ENCODE assay signal across 24 cellular contexts in genomic region chr3:193890036-193890897, GRCh38.
DNase-seq lines count a peak whose midpoint lies in the region; ATAC-seq, FAIRE-seq and TF ChIP-seq lines count a peak whose summit lies in the region.
"Had no signal": no experiment of that assay in that cellular context is flagged by ENCODE, and none has a peak within 500 bp of the region (broad histone marks: within the 10 kb centered on the region; RNA-seq: fewer than 3 reads in every experiment).

No MANE protein-coding gene starts in this region.

- FAIRE-seq in colon (lab: Jason Lieb, UNC) = peak; percentile 24
- FAIRE-seq: GM18507 had no signal

- DNase-seq in Caco-2 (no peak), kidney tubule cell (ENCODE audit: low spot score) (peak; percentile 65), progenitor cell of endocrine pancreas (ENCODE audit: low spot score, unreplicated experiment) (no peak), HK-2 (ENCODE audit: unreplicated experiment) (no peak), RKO (ENCODE audit: low spot score) (no peak)
- DNase-seq: ACHN; CD4-positive, alpha-beta memory T cell; DND-41; MV-4-11; NCI-H1105 treated with DMSO at 0.1 percent for 48 hours; NCI-H1694; NCI-H2081; NCI-H2171; NCI-H345; NCI-H524; NCI-H774; Peyer's patch; SJCRH30 had no signal

- CTCF ChIA-PET in Caco-2 (lab: Charles Lee) = no interaction called here

- H3K4me1 Mint-ChIP-seq in Caco-2 (ENCODE audit: low read depth, unreplicated experiment) (peaks cover 35% of the 10 kb centered on the region), progenitor cell of endocrine pancreas (ENCODE audit: low read depth) (peaks cover 12% of the 10 kb centered on the region)
- H3K4me1 Mint-ChIP-seq: CD4-positive, alpha-beta memory T cell had no signal

- peaks cover 5% of the 10 kb centered on the region for H3K36me3 Mint-ChIP-seq in Caco-2 (ENCODE audit: insufficient read depth, unreplicated experiment)
- H3K36me3 Mint-ChIP-seq in progenitor cell of endocrine pancreas (ENCODE audit: insufficient read depth) = peaks cover 1% of the 10 kb centered on the region
- H3K36me3 Mint-ChIP-seq: CD4-positive, alpha-beta memory T cell; IgD-negative memory B cell had no signal

- H3K27me3 ChIP-seq in Caco-2 (replicated peaks; ENCODE audit: control insufficient read depth, insufficient read depth, low read length) = no peaks in the 10 kb centered on the region
- H3K27me3 ChIP-seq: BLaER1 treated with 17β-estradiol and CSF1 and Interleukin-3, amounts not matched to agents 10 nM and 100 nM; Peyer's patch; SJCRH30 had no signal

- intact Hi-C loops in Caco-2 (cut with micrococcal nuclease; ENCODE audit: unreplicated experiment) = no loop called here

- ATAC-seq in GM19467 (IDR thresholded peaks at IDR 0.05; ENCODE audit: unreplicated experiment) (no peak), GM21526 (IDR thresholded peaks at IDR 0.05; ENCODE audit: low FRiP score, unreplicated experiment) (no peak)

- TF ChIP-seq CTCF in Caco-2 (IDR thresholded peaks at IDR 0.05; ENCODE audit: insufficient read depth in 1 of 2, low read depth in 1 of 2, low read length in 1 of 2, severe bottlenecking in 1 of 2, unreplicated experiment in 1 of 2) = no peak
- no peak for TF ChIP-seq CTCF in progenitor cell of endocrine pancreas (IDR thresholded peaks at IDR 0.05; ENCODE audit: unreplicated experiment)

- BruUV-seq in Caco-2 (replicated peaks; lab: Mats Ljungman, UMichigan) = no TSS peak

- POLR2A ChIA-PET in Caco-2 (lab: Charles Lee) = no interaction called here

- peaks cover 21% of the 10 kb centered on the region for H3K4me1 ChIP-seq in Caco-2
- H3K4me1 ChIP-seq: SJCRH30 had no signal

- no peak overlapping the region for H3K4me3 Mint-ChIP-seq in Caco-2 (ENCODE audit: unreplicated experiment)
- no peak overlapping the region for H3K4me3 Mint-ChIP-seq in progenitor cell of endocrine pancreas (ENCODE audit: low read depth)
- H3K4me3 Mint-ChIP-seq: CD4-positive, alpha-beta memory T cell; IgD-negative memory B cell had no signal

- H3K27ac Mint-ChIP-seq in Caco-2 (ENCODE audit: unreplicated experiment) (peak overlapping the region; percentile 47), progenitor cell of endocrine pancreas (peak overlapping the region; percentile 30)
- H3K27ac Mint-ChIP-seq: IgD-negative memory B cell had no signal

- H3K27me3 Mint-ChIP-seq in Caco-2 (ENCODE audit: insufficient read depth, unreplicated experiment) (no peaks in the 10 kb centered on the region), progenitor cell of endocrine pancreas (no peaks in the 10 kb centered on the region)

- H3K9me3 Mint-ChIP-seq in Caco-2 (ENCODE audit: unreplicated experiment) = no peaks in the 10 kb centered on the region
- H3K9me3 Mint-ChIP-seq in progenitor cell of endocrine pancreas (ENCODE audit: low read depth) = no peaks in the 10 kb centered on the region
- H3K9me3 Mint-ChIP-seq: CD4-positive, alpha-beta memory T cell had no signal

- no peaks in the 10 kb centered on the region; the same call in 1 of the 2 replicates for H3K36me3 ChIP-seq in Caco-2 (ENCODE audit: control insufficient read depth, insufficient read depth, low read length)
- H3K36me3 ChIP-seq: BLaER1 treated with 17β-estradiol and CSF1 and Interleukin-3, amounts not matched to agents 10 nM and 100 nM; Peyer's patch; SJCRH30 had no signal

- no peaks in the 10 kb centered on the region for H3K9me3 ChIP-seq in Caco-2
- H3K9me3 ChIP-seq: Peyer's patch, SJCRH30 had no signal

- H3K4me3 ChIP-seq in Caco-2 (ENCODE audit: low read depth, low read length) = no peak overlapping the region
- H3K4me3 ChIP-seq: BLaER1 treated with 17β-estradiol and CSF1 and Interleukin-3, amounts not matched to agents 10 nM and 100 nM; Peyer's patch; SJCRH30 had no signal
